In the genomic region with DNA sequence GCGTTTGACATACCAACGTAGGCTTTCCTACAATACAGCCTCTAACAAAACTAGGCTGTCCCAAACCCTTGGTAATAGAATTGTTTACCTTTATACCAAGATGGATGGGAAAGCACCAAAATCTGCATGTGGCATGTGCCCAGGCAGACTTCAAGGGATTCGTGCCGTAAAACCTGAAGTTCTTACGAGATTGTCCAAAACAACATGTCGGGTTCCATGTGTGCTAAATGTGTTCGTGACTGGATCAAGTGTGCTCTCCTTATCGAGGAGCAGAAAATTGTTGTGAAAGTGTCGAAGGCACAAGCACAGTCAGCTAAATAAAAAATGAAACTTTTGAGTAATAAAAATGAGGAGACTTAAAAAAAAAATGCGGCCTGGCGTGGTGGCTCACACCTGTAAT, we compare ENCODE assay signal across 27 cellular contexts. TPM values are rescaled to one million over a fixed set of nuclear protein-coding genes. Genes with fewer than 3 reads are reported as not detected.
DNase-seq lines count a peak whose midpoint lies in the region; ATAC-seq and TF ChIP-seq lines count a peak whose summit lies in the region.
"Had no signal": no experiment of that assay in that cellular context is flagged by ENCODE, and none has a peak within 500 bp of the region (broad histone marks: within the 10 kb centered on the region; RNA-seq: fewer than 3 reads in every experiment).

No MANE protein-coding gene starts in this region.

- intact Hi-C loops in CD4-positive, alpha-beta T cell (cut with DNase I, micrococcal nuclease): no loop called here
- intact Hi-C loops in activated T-helper 1 cell treated with anti-CD3 and anti-CD28 coated beads, Interleukin-12 subunit alpha, Interleukin-12 subunit beta, Interleukin-2, Interleukin-4 antibody, amounts not matched to agents 30 ng/mL and 10 ng/mL and 1 ng/mL, durations not matched to agents 14 hours and 24 hours and 36 hours (cut with micrococcal nuclease): no loop called here
- intact Hi-C loops in ovary (cut with DNase I): no loop called here

- H3K27me3 ChIP-seq in CD4-positive, alpha-beta T cell (ENCODE audit: control insufficient read depth, insufficient read depth, low read length): no peaks in the 10 kb centered on the region
- H3K27me3 ChIP-seq in ovary: no peaks in the 10 kb centered on the region
- H3K27me3 ChIP-seq: adrenal gland, BLaER1, dorsolateral prefrontal cortex, gastrocnemius medialis, transverse colon had no signal

- no peak overlapping the region for H3K4me3 ChIP-seq in ovary
- H3K4me3 ChIP-seq: adrenal gland, BLaER1, dorsolateral prefrontal cortex, gastrocnemius medialis, GM23248, lung, transverse colon had no signal

- ATAC-seq in CD4-positive, alpha-beta T cell (ENCODE audit: poor library complexity): no peak
- ATAC-seq: gastrocnemius medialis, Right ventricle myocardium inferior, sciatic nerve, T-helper 17 cell had no signal

- POLR2A ChIA-PET in CD4-positive, alpha-beta T cell (lab: Charles Lee): interaction anchor here (1.0 to 1.2 kb wide), 3 partner anchors 39 to 324 kb away, joined by 4 to 5 read pairs (median 4); no protein-coding TSS in a partner anchor

- CTCF ChIA-PET in CD4-positive, alpha-beta T cell (lab: Charles Lee): no interaction called here

- WGBS in ovary, 3 donors: 84 to 90% (median 84%) methylated on average over 11 of the region's 11 CpGs

- H3K27me3 Mint-ChIP-seq in CD4-positive, alpha-beta T cell: no peaks in the 10 kb centered on the region
- no peaks in the 10 kb centered on the region for H3K27me3 Mint-ChIP-seq in activated T-helper 1 cell treated with anti-CD3 and anti-CD28 coated beads, Interleukin-12 subunit alpha, Interleukin-12 subunit beta, Interleukin-2, Interleukin-4 antibody, amounts not matched to agents 30 ng/mL and 10 ng/mL and 1 ng/mL, durations not matched to agents 14 hours and 24 hours and 36 hours (ENCODE audit: insufficient read depth)
- H3K27me3 Mint-ChIP-seq in immature natural killer cell (ENCODE audit: low read depth in 3 of 3): peaks cover 3 to 11% (median 8%) of the 10 kb centered on the region in 3 donors
- H3K27me3 Mint-ChIP-seq: activated CD4-positive, alpha-beta memory T cell treated with anti-CD3 and anti-CD28 coated beads for 36 hours; IgD-negative memory B cell; T-helper 17 cell had no signal

- DNase-seq in CD4-positive, alpha-beta T cell: no peak
- no peak for DNase-seq in activated T-helper 1 cell treated with anti-CD3 and anti-CD28 coated beads, Interleukin-12 subunit alpha, Interleukin-12 subunit beta, Interleukin-2, Interleukin-4 antibody, amounts not matched to agents 30 ng/mL and 10 ng/mL and 1 ng/mL, durations not matched to agents 14 hours and 24 hours and 36 hours (ENCODE audit: low spot score)
- no peak for DNase-seq in immature natural killer cell
- no peak for DNase-seq in ovary
- no peak for DNase-seq in GM13976 (ENCODE audit: low spot score)
- DNase-seq in ecto neural progenitor cell (ENCODE audit: low spot score): no peak
- DNase-seq: activated CD4-positive, alpha-beta memory T cell treated with anti-CD3 and anti-CD28 coated beads for 36 hours; activated CD4-positive, CD25-positive, alpha-beta regulatory T cell treated with anti-CD3 and anti-CD28 coated beads, Interleukin-2, amount 50 U/mL, for 72 hours; activated CD8-positive, alpha-beta memory T cell treated with anti-CD3 and anti-CD28 coated beads, Interleukin-2, amount 50 U/mL, for 48 hours; activated gamma-delta T cell treated with Interleukin-2 at 50 U/mL for 16 hours; adrenal gland; central memory CD4-positive, alpha-beta T cell; COR-L47; DMS79; dorsolateral prefrontal cortex; gastrocnemius medialis; GM23248; NCI-H748 treated with DMSO at 0.1 percent for 48 hours; stimulated activated CD4-positive, alpha-beta T cell treated with anti-CD3 and anti-CD28 coated beads, Interleukin-4, amount 100 ng/mL, for 1 hour; T-helper 17 cell; transverse colon had no signal

- peaks cover 7% of the 10 kb centered on the region for H3K4me1 ChIP-seq in ovary (ENCODE audit: insufficient read depth)

- peak overlapping the region; percentile 46 for H3K27ac Mint-ChIP-seq in CD4-positive, alpha-beta T cell
- peak overlapping the region; percentile 21 for H3K27ac Mint-ChIP-seq in activated T-helper 1 cell treated with anti-CD3 and anti-CD28 coated beads, Interleukin-12 subunit alpha, Interleukin-12 subunit beta, Interleukin-2, Interleukin-4 antibody, amounts not matched to agents 30 ng/mL and 10 ng/mL and 1 ng/mL, durations not matched to agents 14 hours and 24 hours and 36 hours
- peak overlapping the region in 5 of 6 donors; percentile 40 to 76 (median 70) for H3K27ac Mint-ChIP-seq in immature natural killer cell
- H3K27ac Mint-ChIP-seq: activated CD4-positive, alpha-beta memory T cell treated with anti-CD3 and anti-CD28 coated beads for 36 hours had no signal

- no peaks in the 10 kb centered on the region for H3K9me3 Mint-ChIP-seq in CD4-positive, alpha-beta T cell
- H3K9me3 Mint-ChIP-seq in activated T-helper 1 cell treated with anti-CD3 and anti-CD28 coated beads, Interleukin-12 subunit alpha, Interleukin-12 subunit beta, Interleukin-2, Interleukin-4 antibody, amounts not matched to agents 30 ng/mL and 10 ng/mL and 1 ng/mL, durations not matched to agents 14 hours and 24 hours and 36 hours: no peaks in the 10 kb centered on the region
- H3K9me3 Mint-ChIP-seq in immature natural killer cell: no peaks in the 10 kb centered on the region
- H3K9me3 Mint-ChIP-seq: activated CD4-positive, alpha-beta memory T cell treated with anti-CD3 and anti-CD28 coated beads for 36 hours; IgD-negative memory B cell had no signal

- in situ Hi-C loops in GM13976 (cut with MboI; ENCODE audit: low sequenced_read_pairs, unreplicated experiment): no loop called here

- H3K4me3 Mint-ChIP-seq in CD4-positive, alpha-beta T cell: no peak overlapping the region
- peak overlapping the region; percentile 8 for H3K4me3 Mint-ChIP-seq in activated T-helper 1 cell treated with anti-CD3 and anti-CD28 coated beads, Interleukin-12 subunit alpha, Interleukin-12 subunit beta, Interleukin-2, Interleukin-4 antibody, amounts not matched to agents 30 ng/mL and 10 ng/mL and 1 ng/mL, durations not matched to agents 14 hours and 24 hours and 36 hours
- no peak overlapping the region for H3K4me3 Mint-ChIP-seq in immature natural killer cell
- H3K4me3 Mint-ChIP-seq: activated CD4-positive, alpha-beta memory T cell treated with anti-CD3 and anti-CD28 coated beads for 36 hours; T-helper 17 cell had no signal

- peaks cover 58% of the 10 kb centered on the region for H3K36me3 Mint-ChIP-seq in CD4-positive, alpha-beta T cell (ENCODE audit: low read depth)
- peaks cover 39% of the 10 kb centered on the region for H3K36me3 Mint-ChIP-seq in activated T-helper 1 cell treated with anti-CD3 and anti-CD28 coated beads, Interleukin-12 subunit alpha, Interleukin-12 subunit beta, Interleukin-2, Interleukin-4 antibody, amounts not matched to agents 30 ng/mL and 10 ng/mL and 1 ng/mL, durations not matched to agents 14 hours and 24 hours and 36 hours (ENCODE audit: low read depth)
- peaks cover 20 to 27% (median 21%) of the 10 kb centered on the region in 3 donors for H3K36me3 Mint-ChIP-seq in immature natural killer cell

- TF ChIP-seq CTCF in 22Rv1 (IDR thresholded peaks at IDR 0.05): no peak
- no peak for TF ChIP-seq CTCF in CD4-positive, alpha-beta T cell (IDR thresholded peaks at IDR 0.05)
- no peak for TF ChIP-seq CTCF in ovary (IDR thresholded peaks at IDR 0.05)
- TF ChIP-seq CTCF in GM13976 (IDR thresholded peaks at IDR 0.05; ENCODE audit: borderline replicate concordance, control extremely low read depth, extremely low read depth, insufficient read depth, missing control alignments): no peak

- no peaks in the 10 kb centered on the region for H3K36me3 ChIP-seq in ovary

- TF ChIP-seq POLR2A in ovary (IDR thresholded peaks at IDR 0.05): no peak

- H3K4me1 Mint-ChIP-seq in CD4-positive, alpha-beta T cell (ENCODE audit: low read depth): peaks cover 32% of the 10 kb centered on the region
- H3K4me1 Mint-ChIP-seq in activated T-helper 1 cell treated with anti-CD3 and anti-CD28 coated beads, Interleukin-12 subunit alpha, Interleukin-12 subunit beta, Interleukin-2, Interleukin-4 antibody, amounts not matched to agents 30 ng/mL and 10 ng/mL and 1 ng/mL, durations not matched to agents 14 hours and 24 hours and 36 hours (ENCODE audit: low read depth): peaks cover 24% of the 10 kb centered on the region
- peaks cover 21 to 38% of the 10 kb centered on the region in 2 donors for H3K4me1 Mint-ChIP-seq in immature natural killer cell

- no peaks in the 10 kb centered on the region for H3K9me3 ChIP-seq in CD4-positive, alpha-beta T cell (ENCODE audit: control insufficient read depth, low read length)
- H3K9me3 ChIP-seq in ovary: no peaks in the 10 kb centered on the region
- H3K9me3 ChIP-seq: adrenal gland, BLaER1, gastrocnemius medialis, transverse colon had no signal

- peak overlapping the region; percentile 45; the same call in 1 of the 2 replicates for H3K27ac ChIP-seq in 22Rv1
- no peak overlapping the region for H3K27ac ChIP-seq in CD4-positive, alpha-beta T cell (ENCODE audit: low read depth, low read length)
- no peak overlapping the region for H3K27ac ChIP-seq in ovary
- H3K27ac ChIP-seq: adrenal gland, BLaER1, gastrocnemius medialis, GM23248, transverse colon had no signal

- TF ChIP-seq EP300 in ovary (IDR thresholded peaks at IDR 0.05): no peak

RNA-seq across cellular contexts. Expression of gene RPS27, which starts 5.1 kb away (rescaled TPM):
- 1,000 to 10,000 TPM; 7,636 to 8,442 TPM for total RNA-seq in CD4-positive, alpha-beta T cell
- total RNA-seq in activated T-helper 1 cell treated with anti-CD3 and anti-CD28 coated beads, Interleukin-12 subunit alpha, Interleukin-12 subunit beta, Interleukin-2, Interleukin-4 antibody, amounts not matched to agents 30 ng/mL and 10 ng/mL and 1 ng/mL, durations not matched to agents 14 hours and 24 hours and 36 hours: 1,226 and 1,349 TPM in 2 replicates
- polyA plus RNA-seq in immature natural killer cell: over 10,000 TPM in 1 of 3 donors, 1,000 to 10,000 TPM in 2; 7,421 to 15,806 (median 9,939) TPM
- 1,000 to 10,000 TPM; 3,441 to 7,027 (median 4,323) TPM for total RNA-seq in ovary
- polyA plus RNA-seq in ovary: over 10,000 TPM; 15,496 to 24,704 TPM

RNA-seq across cellular contexts. Expression of gene RAB13, which starts 9.5 kb away (rescaled TPM):
- under 1 TPM; 0.28 to 0.30 TPM for total RNA-seq in CD4-positive, alpha-beta T cell
- 2.2 and 3.3 TPM in 2 replicates for total RNA-seq in activated T-helper 1 cell treated with anti-CD3 and anti-CD28 coated beads, Interleukin-12 subunit alpha, Interleukin-12 subunit beta, Interleukin-2, Interleukin-4 antibody, amounts not matched to agents 30 ng/mL and 10 ng/mL and 1 ng/mL, durations not matched to agents 14 hours and 24 hours and 36 hours
- not detected for polyA plus RNA-seq in immature natural killer cell
- 100 to 1,000 TPM in 4 of 7 donors, 10 to 100 TPM in 3; 31.4 to 147 (median 101) TPM for total RNA-seq in ovary
- polyA plus RNA-seq in ovary: 100 to 1,000 TPM; 155 to 190 TPM
- polyA plus RNA-seq: IgD-negative memory B cell had no signal

RNA-seq across cellular contexts. Expression of gene JTB, which starts 18.2 kb away (rescaled TPM):
- total RNA-seq in CD4-positive, alpha-beta T cell: 10 to 100 TPM; 80.4 to 80.9 TPM
- total RNA-seq in activated T-helper 1 cell treated with anti-CD3 and anti-CD28 coated beads, Interleukin-12 subunit alpha, Interleukin-12 subunit beta, Interleukin-2, Interleukin-4 antibody, amounts not matched to agents 30 ng/mL and 10 ng/mL and 1 ng/mL, durations not matched to agents 14 hours and 24 hours and 36 hours: 198 and 213 TPM in 2 replicates
- 100 to 1,000 TPM; 365 to 460 (median 440) TPM for polyA plus RNA-seq in immature natural killer cell
- 100 to 1,000 TPM in 2 of 7 donors, 10 to 100 TPM in 5; 82.7 to 207 (median 88.6) TPM for total RNA-seq in ovary
- polyA plus RNA-seq in ovary: 100 to 1,000 TPM in 1 of 2 donors, 10 to 100 TPM in 1; 77.5 to 150 TPM

RNA-seq across cellular contexts. Expression of gene CREB3L4, which starts 27.9 kb away (rescaled TPM):
- total RNA-seq in CD4-positive, alpha-beta T cell: 1 to 10 TPM; 2.9 to 3.9 TPM
- 8.1 and 9.8 TPM in 2 replicates for total RNA-seq in activated T-helper 1 cell treated with anti-CD3 and anti-CD28 coated beads, Interleukin-12 subunit alpha, Interleukin-12 subunit beta, Interleukin-2, Interleukin-4 antibody, amounts not matched to agents 30 ng/mL and 10 ng/mL and 1 ng/mL, durations not matched to agents 14 hours and 24 hours and 36 hours
- polyA plus RNA-seq in immature natural killer cell: 10 to 100 TPM; 10.0 to 17.6 (median 15.2) TPM
- total RNA-seq in ovary: 10 to 100 TPM; 10.5 to 24.9 (median 14.9) TPM
- polyA plus RNA-seq in ovary: 10 to 100 TPM; 17.6 to 27.2 TPM

RNA-seq across cellular contexts. Expression of gene SLC39A1, which starts 32.3 kb away (rescaled TPM):
- total RNA-seq in CD4-positive, alpha-beta T cell: 1 to 10 TPM; 6.4 to 6.9 TPM
- 75.4 and 76.1 TPM in 2 replicates for total RNA-seq in activated T-helper 1 cell treated with anti-CD3 and anti-CD28 coated beads, Interleukin-12 subunit alpha, Interleukin-12 subunit beta, Interleukin-2, Interleukin-4 antibody, amounts not matched to agents 30 ng/mL and 10 ng/mL and 1 ng/mL, durations not matched to agents 14 hours and 24 hours and 36 hours
- polyA plus RNA-seq in immature natural killer cell: 10 to 100 TPM; 52.3 to 84.8 (median 54.6) TPM
- total RNA-seq in ovary: 10 to 100 TPM; 59.3 to 83.7 (median 67.2) TPM
- polyA plus RNA-seq in ovary: 100 to 1,000 TPM in 1 of 2 donors, 10 to 100 TPM in 1; 83.6 to 121 TPM
